In genomic region chr6:1825926-1826325, GRCh38 we compare ENCODE assay signal across 19 cellular contexts.
A peak's percentile ranks its signal among the peaks of the same experiment; 100 is the strongest.
DNase-seq lines count a peak whose midpoint lies in the region; ATAC-seq and TF ChIP-seq lines count a peak whose summit lies in the region.
"Had no signal": no experiment of that assay in that cellular context is flagged by ENCODE, and none has a peak within 500 bp of the region (broad histone marks: within the 10 kb centered on the region; RNA-seq: fewer than 3 reads in every experiment).

No MANE protein-coding gene starts in this region.

- peak; percentile 76 for ATAC-seq in foreskin keratinocyte

- H3K4me1 ChIP-seq in SJSA1 (replicated peaks) (peaks cover 29% of the 10 kb centered on the region), foreskin keratinocyte (no peaks in the 10 kb centered on the region)

- H3K27me3 ChIP-seq in SJSA1 (replicated peaks): no peaks in the 10 kb centered on the region
- no peaks in the 10 kb centered on the region for H3K27me3 ChIP-seq in foreskin keratinocyte

- no peak overlapping the region for H3K4me3 ChIP-seq in SJSA1

- H3K9me3 ChIP-seq in SJSA1 (replicated peaks): peaks cover 2% of the 10 kb centered on the region; the same call in 1 of the 2 replicates

- H3K27ac ChIP-seq in SJSA1 (no peak overlapping the region), foreskin keratinocyte (no peak overlapping the region), substantia nigra (ENCODE audit: low read depth, low read length, poor library complexity, severe bottlenecking) (no peak overlapping the region)
- H3K27ac ChIP-seq: RWPE1 had no signal

- no peak for TF ChIP-seq CTCF in foreskin keratinocyte (conservative IDR thresholded peaks at IDR 0.05)

- H3K36me3 ChIP-seq in SJSA1: no peaks in the 10 kb centered on the region

- DNase-seq in EL (peak; percentile 31), HT1080 (ENCODE audit: low read depth) (peak; percentile 49), SJSA1 (ENCODE audit: low read depth in 1 of 2, low spot score in 2 of 2) (peak; percentile 46 to 54), foreskin keratinocyte (peak; percentile 32 to 48), Ammon's horn (ENCODE audit: low spot score) (no peak), substantia nigra (lab: John Stamatoyannopoulos, UW) (no peak), epidermal melanocyte (ENCODE audit: insufficient read length, low spot score) (no peak)
- DNase-seq: Calu3; CD4-positive, alpha-beta memory T cell; H7; Kasumi-1; NCI-H1092 treated with DMSO at 0.1 percent for 48 hours; NCI-H146; NCI-H2081; NCI-H510A; NCI-H748 treated with DMSO at 0.1 percent for 48 hours; NK-92 treated with Interleukin-12 subunit alpha and Interleukin-12 subunit beta, amount 100 ng/mL, for 24 hours; OCI-M1 had no signal

Comparison
In these comparisons a context has a peak if more than half of its experiments do, and no peak if none do; other contexts are left out.
1. DNase-seq: peak in EL (single experiment), HT1080 (single experiment), SJSA1 (2 of 2) and foreskin keratinocyte (2 of 2); none in Ammon's horn (single experiment), substantia nigra (0 of 49) and epidermal melanocyte (single experiment).